In the genomic region with DNA sequence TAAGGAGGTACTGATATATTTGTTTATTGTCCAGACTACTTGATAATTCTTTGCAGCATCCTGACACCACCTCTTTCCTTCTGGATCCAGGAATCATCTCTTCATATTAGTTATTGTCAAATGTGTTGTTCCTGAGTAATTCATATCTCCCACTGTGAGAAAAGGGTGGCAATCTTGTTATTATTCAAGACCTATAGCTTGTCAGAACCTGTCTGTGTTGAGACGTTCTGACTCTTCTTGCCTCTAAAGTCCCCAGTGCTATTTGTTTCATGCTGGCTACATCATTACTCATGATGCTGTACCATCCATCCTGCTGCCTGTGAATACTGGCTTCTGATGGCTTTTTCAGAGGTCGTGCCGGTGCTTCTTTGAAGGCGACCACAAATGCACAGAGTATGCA, we compare ENCODE assay signal across 24 cellular contexts.
"Had no signal": no experiment of that assay in that cellular context is flagged by ENCODE, and none has a peak within 500 bp of the region (broad histone marks: within the 10 kb centered on the region; RNA-seq: fewer than 3 reads in every experiment).

No MANE protein-coding gene starts in this region.

- H3K36me3 ChIP-seq: gastroesophageal sphincter, heart left ventricle, lower lobe of right lung, spleen, tibial artery, upper lobe of left lung had no signal

- H3K4me3 ChIP-seq: coronary artery, gastroesophageal sphincter, heart left ventricle, hepatocyte, lower lobe of right lung, psoas muscle, skin epidermis, spleen, testis, tibial artery, upper lobe of left lung had no signal

- H3K9me3 ChIP-seq: gastroesophageal sphincter, heart left ventricle, lower lobe of right lung, psoas muscle, spleen, testis, tibial artery, upper lobe of left lung had no signal

- H3K36me3 Mint-ChIP-seq: memory B cell; natural killer cell; stimulated activated memory B cell treated with anti-CD40 and anti-IgM and Interleukin-4, amounts not matched to agents 10 μg/mL and 1 μg/mL and 100 μg/mL, for 72 hours had no signal

- ATAC-seq: gastroesophageal sphincter; heart left ventricle; left ventricle myocardium superior; natural killer cell; psoas muscle; right cardiac atrium; stimulated activated memory B cell treated with anti-CD40 and anti-IgM and Interleukin-4, amounts not matched to agents 10 μg/mL and 1 μg/mL and 100 μg/mL, for 72 hours; stimulated activated naive CD8-positive, alpha-beta T cell treated with anti-CD3 and anti-CD28 coated beads, Interleukin-15, Interleukin-2, amounts not matched to agents 100 U/mL and 50 U/mL, for 24 hours had no signal

- H2AFZ ChIP-seq: hepatocyte had no signal

- H3K27me3 ChIP-seq: heart left ventricle, hepatocyte, spleen, testis, upper lobe of left lung had no signal

- DNase-seq: dermis blood vessel endothelial cell; effector memory CD4-positive, alpha-beta T cell; heart left ventricle; left ventricle myocardium superior; lower lobe of right lung; natural killer cell; nucleus accumbens; posterior cingulate gyrus; psoas muscle; right cardiac atrium; spleen; stimulated activated CD4-positive, alpha-beta T cell treated with anti-CD3 and anti-CD28 coated beads, Interleukin-4, amount 100 ng/mL, for 4 hours; stimulated activated naive CD8-positive, alpha-beta T cell treated with anti-CD3 and anti-CD28 coated beads, Interleukin-15, Interleukin-2, amounts not matched to agents 100 U/mL and 50 U/mL, for 24 hours; substantia nigra; testis; tibial artery; upper lobe of left lung had no signal

- H3K27me3 Mint-ChIP-seq: stimulated activated memory B cell treated with anti-CD40 and anti-IgM and Interleukin-4, amounts not matched to agents 10 μg/mL and 1 μg/mL and 100 μg/mL, for 72 hours had no signal

- H3K27ac Mint-ChIP-seq: memory B cell; natural killer cell; stimulated activated memory B cell treated with anti-CD40 and anti-IgM and Interleukin-4, amounts not matched to agents 10 μg/mL and 1 μg/mL and 100 μg/mL, for 72 hours had no signal

- H3K9me3 Mint-ChIP-seq: memory B cell; neural crest cell; stimulated activated memory B cell treated with anti-CD40 and anti-IgM and Interleukin-4, amounts not matched to agents 10 μg/mL and 1 μg/mL and 100 μg/mL, for 72 hours had no signal

- H3K4me1 Mint-ChIP-seq: natural killer cell, neural crest cell had no signal

- H3K4me3 Mint-ChIP-seq: memory B cell; natural killer cell; neural crest cell; stimulated activated memory B cell treated with anti-CD40 and anti-IgM and Interleukin-4, amounts not matched to agents 10 μg/mL and 1 μg/mL and 100 μg/mL, for 72 hours had no signal

- H3K4me2 ChIP-seq: hepatocyte had no signal

- H3K27ac ChIP-seq: coronary artery, gastroesophageal sphincter, heart left ventricle, hepatocyte, lower lobe of right lung, psoas muscle, skin epidermis, testis, tibial artery, upper lobe of left lung had no signal

- H3K4me1 ChIP-seq: gastroesophageal sphincter, lower lobe of right lung, psoas muscle, testis, tibial artery, upper lobe of left lung had no signal
